Comparison of ENCODE assay signal across 24 cellular contexts in the genomic region with DNA sequence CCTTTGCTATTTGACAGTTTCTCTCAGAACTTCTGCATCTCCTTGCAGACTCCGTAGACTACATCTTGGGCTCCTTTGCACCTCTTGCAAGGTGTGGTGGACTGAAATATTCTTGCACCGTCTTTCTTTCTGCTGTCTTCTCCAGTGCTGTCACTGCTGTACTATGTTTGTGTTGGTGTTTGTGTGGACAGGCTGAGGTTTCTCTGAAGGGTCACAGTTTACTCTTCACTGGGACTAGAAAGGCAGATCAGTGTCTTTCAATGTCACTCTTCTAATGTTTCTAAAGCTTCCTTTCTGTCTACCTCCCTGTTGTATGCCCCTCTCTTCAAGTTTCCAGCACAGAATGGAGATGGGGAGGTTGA.
DNase-seq lines count a peak whose midpoint lies in the region; ATAC-seq, FAIRE-seq and TF ChIP-seq lines count a peak whose summit lies in the region.
"Had no signal": no experiment of that assay in that cellular context is flagged by ENCODE, and none has a peak within 500 bp of the region (broad histone marks: within the 10 kb centered on the region; RNA-seq: fewer than 3 reads in every experiment).

No MANE protein-coding gene starts in this region.

- H3K36me3 Mint-ChIP-seq in Caco-2 (ENCODE audit: insufficient read depth, unreplicated experiment), result peaks cover 9% of the 10 kb centered on the region
- H3K36me3 Mint-ChIP-seq in T-helper 17 cell (ENCODE audit: low read depth), result no peaks in the 10 kb centered on the region
- H3K36me3 Mint-ChIP-seq: CD8-positive, alpha-beta T cell had no signal

- TF ChIP-seq CTCF in Caco-2 (IDR thresholded peaks at IDR 0.05; ENCODE audit: insufficient read depth in 1 of 2, low read depth in 1 of 2, low read length in 1 of 2, severe bottlenecking in 1 of 2, unreplicated experiment in 1 of 2) (no peak), hepatocyte (IDR thresholded peaks at IDR 0.05; ENCODE audit: poor library complexity) (no peak), HepG2 (CRISPR knock-in tag; IDR thresholded peaks at IDR 0.05) (no peak), right lobe of liver (IDR thresholded peaks at IDR 0.05) (no peak)

- no peaks in the 10 kb centered on the region; the same call in 1 of the 2 replicates for H3K36me3 ChIP-seq in Caco-2 (ENCODE audit: control insufficient read depth, insufficient read depth, low read length)
- H3K36me3 ChIP-seq in hepatocyte (replicated peaks; ENCODE audit: insufficient read depth, low read depth), result no peaks in the 10 kb centered on the region
- no peaks in the 10 kb centered on the region for H3K36me3 ChIP-seq in HepG2 (replicated peaks in 1 of 2; ENCODE audit: control insufficient read depth in 1 of 2, insufficient read depth in 2 of 2, low read length in 2 of 2)
- no peaks in the 10 kb centered on the region for H3K36me3 ChIP-seq in right lobe of liver
- H3K36me3 ChIP-seq: BLaER1 treated with 17β-estradiol and CSF1 and Interleukin-3, amounts not matched to agents 10 nM and 100 nM had no signal

- TF ChIP-seq EP300 in HepG2 (IDR thresholded peaks at IDR 0.05; ENCODE audit: low read depth in 2 of 2, low read length in 2 of 2) (no peak), HepG2 (CRISPR knock-in tag; IDR thresholded peaks at IDR 0.05; ENCODE audit: borderline replicate concordance) (no peak)

- H3K4me1 ChIP-seq in Caco-2 (peaks cover 18% of the 10 kb centered on the region), hepatocyte (ENCODE audit: insufficient read depth) (peaks cover 7% of the 10 kb centered on the region), HepG2 (ENCODE audit: insufficient read depth, low read length) (peaks cover 50% of the 10 kb centered on the region), right lobe of liver (peaks cover 0 to 12% (median 5%) of the 10 kb centered on the region in 4 donors)
- H3K4me1 ChIP-seq: A549; BLaER1 treated with 17β-estradiol and CSF1 and Interleukin-3, amounts not matched to agents 10 nM and 100 nM had no signal

- no peaks in the 10 kb centered on the region for H3K27me3 Mint-ChIP-seq in Caco-2 (ENCODE audit: insufficient read depth, unreplicated experiment)
- H3K27me3 Mint-ChIP-seq in T-helper 17 cell, result peaks cover 33% of the 10 kb centered on the region

- no peaks in the 10 kb centered on the region for H4K20me1 ChIP-seq in hepatocyte (ENCODE audit: insufficient read depth, poor library complexity, severe bottlenecking)
- no peaks in the 10 kb centered on the region for H4K20me1 ChIP-seq in HepG2 (ENCODE audit: insufficient read depth, low read length)
- H4K20me1 ChIP-seq: BLaER1 treated with 17β-estradiol and CSF1 and Interleukin-3, amounts not matched to agents 10 nM and 100 nM had no signal

- no peaks in the 10 kb centered on the region for H3K9me2 ChIP-seq in hepatocyte (replicated peaks; ENCODE audit: insufficient read depth)

- TF ChIP-seq POLR2A in HepG2 (IDR thresholded peaks at IDR 0.05; ENCODE audit: insufficient read depth in 1 of 2, low read depth in 2 of 2, low read length in 2 of 2) (peak in 1 of 2 experiments; percentile 1; a peak in 1 of 4 replicates), right lobe of liver (IDR thresholded peaks at IDR 0.05) (no peak)

- no peak for FAIRE-seq in HepG2 (lab: Jason Lieb, UNC)
- FAIRE-seq: A549, GM12892, GM18507 had no signal

- peak overlapping the region; percentile 72 for H3K9ac ChIP-seq in HepG2 (ENCODE audit: insufficient read depth, low read depth, low read length)
- H3K9ac ChIP-seq: BLaER1 treated with 17β-estradiol and CSF1 and Interleukin-3, amounts not matched to agents 10 nM and 100 nM had no signal

- in situ Hi-C loops in HepG2 (cut with HindIII; ENCODE audit: extremely low pct_ligation_motif_present, low pct_unique_long_range_greater_than_20kb), result no loop called here

- peak overlapping the region; percentile 51 for H3K4me2 ChIP-seq in hepatocyte
- H3K4me2 ChIP-seq in HepG2 (ENCODE audit: low read depth, low read length), result peak overlapping the region; percentile 83
- H3K4me2 ChIP-seq: A549; BLaER1 treated with 17β-estradiol and CSF1 and Interleukin-3, amounts not matched to agents 10 nM and 100 nM had no signal

- CTCF ChIA-PET in Caco-2 (lab: Charles Lee), result no interaction called here
- CTCF ChIA-PET in HepG2 (lab: Yijun Ruan, JAX; ENCODE audit: low intra/inter-chr PET ratio, low total read pairs), result no interaction called here

- intact Hi-C loops in Caco-2 (cut with micrococcal nuclease; ENCODE audit: unreplicated experiment), result no loop called here
- intact Hi-C loops in HepG2 (cut with micrococcal nuclease; ENCODE audit: unreplicated experiment), result loop anchor here (2.0 to 5.0 kb wide), 2 partner anchors 164 to 631 kb away; no protein-coding TSS in a partner anchor
- intact Hi-C loops in right lobe of liver (cut with DNase I), result no loop called here

- H3K79me2 ChIP-seq in hepatocyte (no peaks in the 10 kb centered on the region), HepG2 (ENCODE audit: insufficient read depth, low read length) (no peaks in the 10 kb centered on the region)

- H3K27ac ChIP-seq in hepatocyte, result no peak overlapping the region
- peak overlapping the region; percentile 93 for H3K27ac ChIP-seq in HepG2 (ENCODE audit: extremely low read length, insufficient read depth, low read length)
- H3K27ac ChIP-seq in right lobe of liver, result peak overlapping the region; percentile 30 to 80 (median 61)
- H3K27ac ChIP-seq: 22Rv1; A549; BLaER1 treated with 17β-estradiol and CSF1 and Interleukin-3, amounts not matched to agents 10 nM and 100 nM; C4-2B had no signal

- H3K4me1 Mint-ChIP-seq in Caco-2 (ENCODE audit: low read depth, unreplicated experiment), result peaks cover 21% of the 10 kb centered on the region
- no peaks in the 10 kb centered on the region for H3K4me1 Mint-ChIP-seq in T-helper 17 cell
- H3K4me1 Mint-ChIP-seq: B cell had no signal

- WGBS in hepatocyte (ENCODE audit: low lambda C conversion rate, missing lambda C conversion rate), result 91% methylated on average over 2 of the region's 2 CpGs
- 7% methylated on average over 2 of the region's 2 CpGs for WGBS in HepG2 (ENCODE audit: low lambda C conversion rate)
- 51% methylated on average over 2 of the region's 2 CpGs for WGBS in right lobe of liver (ENCODE audit: insufficient coverage, low coverage, low lambda C conversion rate, missing lambda C conversion rate)

- H2AFZ ChIP-seq in hepatocyte (no peak overlapping the region), HepG2 (ENCODE audit: low read length) (peak overlapping the region; percentile 30)

- H3K9me3 Mint-ChIP-seq in Caco-2 (ENCODE audit: unreplicated experiment), result peaks cover 13% of the 10 kb centered on the region

- H3K27ac Mint-ChIP-seq in Caco-2 (ENCODE audit: unreplicated experiment) (peak overlapping the region; percentile 61), T-helper 17 cell (no peak overlapping the region)
- H3K27ac Mint-ChIP-seq: B cell; CD4-positive, alpha-beta T cell; CD8-positive, alpha-beta T cell had no signal

- peak; percentile 68 for ATAC-seq in HepG2
- peak; percentile 60 to 73 (median 69) for ATAC-seq in right lobe of liver
- ATAC-seq in T-helper 17 cell, result no peak
- ATAC-seq: A549; CD8-positive, alpha-beta T cell had no signal

- BruUV-seq in Caco-2 (replicated peaks; lab: Mats Ljungman, UMichigan) (no TSS peak), HepG2 (replicated peaks; lab: Mats Ljungman, UMichigan) (TSS peak; percentile 91)

- H3K4me3 Mint-ChIP-seq in Caco-2 (ENCODE audit: unreplicated experiment) (no peak overlapping the region), T-helper 17 cell (no peak overlapping the region)
- H3K4me3 Mint-ChIP-seq: B cell; CD4-positive, alpha-beta T cell; CD8-positive, alpha-beta T cell had no signal

- DNase-seq in Caco-2 (no peak), hepatocyte (ENCODE audit: low spot score) (no peak), HepG2 (ENCODE audit: low spot score) (peak; percentile 5), right lobe of liver (no peak), T-helper 17 cell (no peak), germinal center (ENCODE audit: low spot score) (no peak), NCI-H146 (lab: John Stamatoyannopoulos, UW) (no peak)
- DNase-seq: AML-193; CD4-positive, alpha-beta T cell; CD8-positive, alpha-beta T cell; DMS 273 treated with DMSO at 0.1 percent for 48 hours; DMS153; DMS53; DMS79; DND-41; EL; GDM1 had no signal

- POLR2A ChIA-PET in Caco-2 (lab: Charles Lee), result no interaction called here
- POLR2A ChIA-PET in HepG2 (lab: Yijun Ruan, JAX), result interaction anchor here (0.9 to 4.1 kb wide), 7 partner anchors 9 to 646 kb away, joined by 3 to 69 read pairs (median 5); no protein-coding TSS in a partner anchor

- H3K9me3 ChIP-seq in Caco-2, result no peaks in the 10 kb centered on the region
- H3K9me3 ChIP-seq in hepatocyte (ENCODE audit: low read depth), result no peaks in the 10 kb centered on the region
- peaks cover 18% of the 10 kb centered on the region; the same call in 1 of the 2 replicates for H3K9me3 ChIP-seq in HepG2 (ENCODE audit: low read length)
- H3K9me3 ChIP-seq in right lobe of liver, result no peaks in the 10 kb centered on the region
- no peaks in the 10 kb centered on the region for H3K9me3 ChIP-seq in T-helper 17 cell (ENCODE audit: control insufficient read depth, low read length, poor library complexity, severe bottlenecking)
- H3K9me3 ChIP-seq: A549 had no signal

- no peaks in the 10 kb centered on the region for H3K27me3 ChIP-seq in Caco-2 (replicated peaks; ENCODE audit: control insufficient read depth, insufficient read depth, low read length)
- no peaks in the 10 kb centered on the region for H3K27me3 ChIP-seq in hepatocyte
- no peaks in the 10 kb centered on the region for H3K27me3 ChIP-seq in HepG2 (ENCODE audit: control insufficient read depth in 1 of 2, insufficient read depth in 2 of 2, low read length in 2 of 2)
- H3K27me3 ChIP-seq in right lobe of liver, result no peaks in the 10 kb centered on the region
- H3K27me3 ChIP-seq: BLaER1 treated with 17β-estradiol and CSF1 and Interleukin-3, amounts not matched to agents 10 nM and 100 nM had no signal

- TF ChIP-seq RAD21 in HepG2 (CRISPR knock-in tag; IDR thresholded peaks at IDR 0.05), result no peak

- H3K4me3 ChIP-seq in Caco-2 (ENCODE audit: low read depth, low read length) (no peak overlapping the region), hepatocyte (no peak overlapping the region), HepG2 (replicated peaks in 1 of 3; ENCODE audit: insufficient read depth in 1 of 3, low read depth in 2 of 3, low read length in 3 of 3) (peak overlapping the region; percentile 4 to 53 (median 46)), right lobe of liver (peak overlapping the region in 2 of 3 donors; percentile 27 to 41)
- H3K4me3 ChIP-seq: A549; BLaER1 treated with 17β-estradiol and CSF1 and Interleukin-3, amounts not matched to agents 10 nM and 100 nM had no signal

TF ChIP-seq in HepG2, 621 proteins besides CTCF, POLR2A, EP300 and RAD21 (continues in another document):
- peak; percentile 50; the same call in 1 of the 2 replicates for TF ChIP-seq NCOA1 (CRISPR knock-in tag; IDR thresholded peaks at IDR 0.05)
- no peak for TF ChIP-seq ZNF570 (CRISPR knock-in tag; IDR thresholded peaks at IDR 0.05; ENCODE audit: borderline replicate concordance)
- TF ChIP-seq NR2F1 (CRISPR knock-in tag; IDR thresholded peaks at IDR 0.05), result no peak

Comparison
In these comparisons a context has a peak if more than half of its experiments do, and no peak if none do; other contexts are left out.
1. H3K4me3 ChIP-seq: peak in HepG2 (3 of 3) and right lobe of liver (2 of 3); none in Caco-2 (single experiment) and hepatocyte (single experiment).